ENCODE assay signal across 14 cellular contexts in the genomic region with DNA sequence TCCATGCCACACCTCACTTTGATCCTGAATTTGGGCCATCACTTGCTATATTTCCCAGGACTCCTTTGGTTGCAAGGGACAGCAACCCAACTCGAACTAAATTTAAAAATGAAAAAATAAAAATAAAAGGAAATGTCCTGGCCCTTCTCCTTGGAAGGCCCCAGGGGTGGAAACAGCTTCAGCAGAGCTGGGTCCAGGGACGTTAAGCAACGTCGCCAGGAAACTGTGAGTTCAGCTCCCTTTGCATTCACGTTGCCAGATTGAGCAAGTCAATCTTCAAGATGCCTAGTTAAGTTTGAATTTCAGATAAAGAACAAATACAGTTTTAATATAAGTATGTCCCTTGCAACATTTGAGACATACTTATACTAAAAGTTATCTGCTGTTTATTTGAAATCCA. TPM values are rescaled to one million over a fixed set of nuclear protein-coding genes. Genes with fewer than 3 reads are reported as not detected.
DNase-seq lines count a peak whose midpoint lies in the region; ATAC-seq, FAIRE-seq and TF ChIP-seq lines count a peak whose summit lies in the region.
"Had no signal": no experiment of that assay in that cellular context is flagged by ENCODE, and none has a peak within 500 bp of the region (broad histone marks: within the 10 kb centered on the region; RNA-seq: fewer than 3 reads in every experiment).

No MANE protein-coding gene starts in this region.

- in situ Hi-C loops in GM23248 (cut with MboI): no loop called here

- H3K4me3 ChIP-seq in GM23248 (no peak overlapping the region), adipocyte (ENCODE audit: low read length) (peak overlapping the region; percentile 12), gastroesophageal sphincter (no peak overlapping the region), suprapubic skin (no peak overlapping the region)
- H3K4me3 ChIP-seq: HAP-1 had no signal

- H3K79me2 ChIP-seq in GM23248 (ENCODE audit: insufficient read depth): no peaks in the 10 kb centered on the region

- no peak overlapping the region for H3K9ac ChIP-seq in GM23248
- peak overlapping the region; percentile 52 for H3K9ac ChIP-seq in adipocyte (ENCODE audit: low read length)

- FAIRE-seq in GM12891 (lab: Jason Lieb, UNC): no peak

- H3K27me3 ChIP-seq in GM23248 (replicated peaks; ENCODE audit: insufficient read depth) (no peaks in the 10 kb centered on the region), adipocyte (replicated peaks; ENCODE audit: control insufficient read depth, insufficient read depth, low read length) (no peaks in the 10 kb centered on the region), gastroesophageal sphincter (peaks cover 10% of the 10 kb centered on the region), suprapubic skin (no peaks in the 10 kb centered on the region)

- DNase-seq in GM23248 (peak; percentile 53), adipocyte (ENCODE audit: low read depth) (no peak), suprapubic skin (ENCODE audit: low spot score in 2 of 2) (peak in 1 of 2 donors; percentile 62), GM12891 (ENCODE audit: insufficient read length, low spot score) (no peak), DMS53 treated with DMSO at 0.1 percent for 48 hours (lab: John Stamatoyannopoulos, UW; ENCODE audit: unreplicated experiment) (no peak), GM19238 (ENCODE audit: insufficient read length, low spot score) (no peak)
- DNase-seq: Caco-2, NCI-H1417 treated with DMSO at 0.1 percent for 48 hours, NCI-H2029, NCI-H510A treated with DMSO at 0.1 percent for 48 hours had no signal

- H3K9me3 ChIP-seq in GM23248 (ENCODE audit: low read depth) (no peaks in the 10 kb centered on the region), adipocyte (ENCODE audit: control insufficient read depth, low read length) (no peaks in the 10 kb centered on the region), gastroesophageal sphincter (no peaks in the 10 kb centered on the region), suprapubic skin (no peaks in the 10 kb centered on the region)
- H3K9me3 ChIP-seq: Caco-2, HAP-1 had no signal

- TF ChIP-seq EP300 in gastroesophageal sphincter (IDR thresholded peaks at IDR 0.05) (no peak), suprapubic skin (IDR thresholded peaks at IDR 0.05) (no peak)

- H3K4me2 ChIP-seq in GM23248 (ENCODE audit: unreplicated experiment): no peak overlapping the region

- peak; percentile 71 for ATAC-seq in gastroesophageal sphincter
- no peak for ATAC-seq in GM19467 (IDR thresholded peaks at IDR 0.05; ENCODE audit: unreplicated experiment)

- H3K27ac ChIP-seq in GM23248 (no peak overlapping the region), gastroesophageal sphincter (peak overlapping the region in 1 of 4 donors; percentile 51), suprapubic skin (peak overlapping the region; percentile 58)
- H3K27ac ChIP-seq: C4-2B had no signal

- 0 out of 2 replicates have a peak overlapping the region, but pooled peaks have one; percentile 55 for H2AFZ ChIP-seq in GM23248

- TF ChIP-seq CTCF in gastroesophageal sphincter (IDR thresholded peaks at IDR 0.05): no peak
- TF ChIP-seq CTCF in suprapubic skin (IDR thresholded peaks at IDR 0.05): no peak

- peaks cover 10% of the 10 kb centered on the region for H3F3A ChIP-seq in GM23248 (ENCODE audit: insufficient read depth)

- no peaks in the 10 kb centered on the region for H4K20me1 ChIP-seq in GM23248 (ENCODE audit: insufficient read depth)

- peaks cover 58% of the 10 kb centered on the region for H3K4me1 ChIP-seq in GM23248 (ENCODE audit: insufficient read depth)
- H3K4me1 ChIP-seq in adipocyte (ENCODE audit: control insufficient read depth, insufficient read depth, low read length): peaks cover 59% of the 10 kb centered on the region
- H3K4me1 ChIP-seq in gastroesophageal sphincter: peaks cover 0 to 36% (median 14%) of the 10 kb centered on the region in 3 donors
- H3K4me1 ChIP-seq in suprapubic skin: peaks cover 51% of the 10 kb centered on the region
- H3K4me1 ChIP-seq: HAP-1 had no signal

- WGBS in GM23248 (ENCODE audit: low coverage in 1 of 2, low lambda C conversion rate in 2 of 2, missing lambda C conversion rate in 2 of 2), 2 experiments: 31 to 36% methylated on average over 5 of the region's 5 CpGs
- 48 to 53% methylated on average over 4 to 5 of the region's 5 CpGs for WGBS in gastroesophageal sphincter (ENCODE audit: low coverage in 1 of 2), 2 donors
- 64% methylated on average over 5 of the region's 5 CpGs for WGBS in suprapubic skin

- TF ChIP-seq POLR2A in gastroesophageal sphincter (IDR thresholded peaks at IDR 0.05) (no peak), suprapubic skin (IDR thresholded peaks at IDR 0.05) (no peak), GM12891 (IDR thresholded peaks at IDR 0.05; ENCODE audit: low read depth, low read length) (no peak)

- H3K36me3 ChIP-seq in GM23248 (ENCODE audit: low read depth) (no peaks in the 10 kb centered on the region), adipocyte (ENCODE audit: control insufficient read depth, insufficient read depth, low read length, severe bottlenecking) (no peaks in the 10 kb centered on the region), gastroesophageal sphincter (no peaks in the 10 kb centered on the region), suprapubic skin (no peaks in the 10 kb centered on the region)
- H3K36me3 ChIP-seq: HAP-1 had no signal

- H3K9me2 ChIP-seq in GM23248 (ENCODE audit: insufficient read depth): no peaks in the 10 kb centered on the region

TF ChIP-seq in GM12891, 5 proteins besides CTCF, POLR2A, EP300 and RAD21:
- TF ChIP-seq POLR2AphosphoS5 (IDR thresholded peaks at IDR 0.05; ENCODE audit: low read depth, low read length): no peak
- no peak for TF ChIP-seq TAF1 (IDR thresholded peaks at IDR 0.05; ENCODE audit: low read depth, low read length)
- no peak for TF ChIP-seq SPI1 (IDR thresholded peaks at IDR 0.05; ENCODE audit: low read depth, low read length)

RNA-seq across cellular contexts. Expression of a gene that starts 14.6 kb away (rescaled TPM):
- total RNA-seq in GM23248 (2014; rRNA removed; shearing (Covaris generic)): 13.5 and 22.7 TPM in 2 replicates
- 13.5 and 13.6 TPM in 2 replicates for polyA plus RNA-seq in GM23248 (2016; fragmentation: Nextera tagmentation; extraction: Ambion mirVana)
- 100 to 1,000 TPM in 2 of 4 donors, 10 to 100 TPM in 2; 56.3 to 111 (median 99.5) TPM for total RNA-seq in gastroesophageal sphincter
- 10 to 100 TPM; 28.3 to 49.2 (median 42.1) TPM for total RNA-seq in suprapubic skin
- polyA plus RNA-seq in GM12891 (2012; ENCODE audit: low read depth, missing spikeins): 0.55 TPM

RNA-seq across cellular contexts. Expression of a gene that starts 43.5 kb away (rescaled TPM):
- 29.6 and 31.4 TPM in 2 replicates for total RNA-seq in GM23248 (2014; rRNA removed; shearing (Covaris generic))
- 14.5 and 16.1 TPM in 2 replicates for polyA plus RNA-seq in GM23248 (2016; fragmentation: Nextera tagmentation; extraction: Ambion mirVana)
- 10 to 100 TPM; 27.0 to 62.2 (median 44.0) TPM for total RNA-seq in gastroesophageal sphincter
- total RNA-seq in suprapubic skin: 100 to 1,000 TPM in 2 of 4 donors, 10 to 100 TPM in 2; 83.6 to 130 (median 106) TPM
- 8.7 TPM for polyA plus RNA-seq in GM12891 (2012; ENCODE audit: low read depth, missing spikeins)
